In genomic region chr9:129206921-129207320, GRCh38 we compare ENCODE assay signal across 27 cellular contexts. TPM values are rescaled to one million over a fixed set of nuclear protein-coding genes. Genes with fewer than 3 reads are reported as not detected.
DNase-seq lines count a peak whose midpoint lies in the region; ATAC-seq and TF ChIP-seq lines count a peak whose summit lies in the region.
"Had no signal": no experiment of that assay in that cellular context is flagged by ENCODE, and none has a peak within 500 bp of the region (broad histone marks: within the 10 kb centered on the region; RNA-seq: fewer than 3 reads in every experiment).

No MANE protein-coding gene starts in this region.

- no peak overlapping the region for H3K4me3 Mint-ChIP-seq in activated naive CD4-positive, alpha-beta T cell treated with anti-CD3 and anti-CD28 coated beads, Interleukin-2, amount 10 ng/mL, durations not matched to agents 7 days and 5 days
- peak overlapping the region; percentile 18 for H3K4me3 Mint-ChIP-seq in central memory CD8-positive, alpha-beta T cell
- no peak overlapping the region for H3K4me3 Mint-ChIP-seq in progenitor cell of endocrine pancreas (ENCODE audit: low read depth)
- H3K4me3 Mint-ChIP-seq in stimulated activated naive B cell treated with anti-CD40 and anti-IgM and Interleukin-4, amounts not matched to agents 10 μg/mL and 1 μg/mL and 100 μg/mL, for 72 hours: no peak overlapping the region
- H3K4me3 Mint-ChIP-seq in activated T-helper 17 cell treated with anti-CD3 and anti-CD28 coated beads, Interleukin-2, amount 50 U/mL, for 72 hours: no peak overlapping the region
- H3K4me3 Mint-ChIP-seq: activated T-cell treated with anti-CD3 and anti-CD28 coated beads, Interleukin-2, amount 50 U/mL, for 4 hours had no signal

- CTCF ChIA-PET in activated naive CD4-positive, alpha-beta T cell treated with anti-CD3 and anti-CD28 coated beads, Interleukin-2, amount 10 ng/mL, durations not matched to agents 7 days and 5 days (lab: Charles Lee): no interaction called here

- ATAC-seq in central memory CD8-positive, alpha-beta T cell (replicated peaks; ENCODE audit: extremely low read depth, poor library complexity, severe bottlenecking): peak; percentile 65
- no peak for ATAC-seq in GM19328 (IDR thresholded peaks at IDR 0.05; ENCODE audit: unreplicated experiment)
- ATAC-seq in stimulated activated naive B cell treated with anti-CD40 and anti-IgM and Interleukin-4, amounts not matched to agents 10 μg/mL and 1 μg/mL and 100 μg/mL, for 72 hours (replicated peaks): no peak
- ATAC-seq in activated T-helper 17 cell treated with anti-CD3 and anti-CD28 coated beads, Interleukin-2, amount 50 U/mL, for 72 hours (replicated peaks): no peak
- ATAC-seq: activated T-cell treated with anti-CD3 and anti-CD28 coated beads, Interleukin-2, amount 50 U/mL, for 4 hours; gastrocnemius medialis had no signal

- peak; percentile 29 for DNase-seq in activated naive CD4-positive, alpha-beta T cell treated with anti-CD3 and anti-CD28 coated beads, Interleukin-2, amount 10 ng/mL, durations not matched to agents 7 days and 5 days
- no peak for DNase-seq in activated naive CD4-positive, alpha-beta T cell (lab: John Stamatoyannopoulos, UW)
- DNase-seq in central memory CD8-positive, alpha-beta T cell (ENCODE audit: low spot score in 2 of 2): no peak
- DNase-seq in progenitor cell of endocrine pancreas (ENCODE audit: low spot score, unreplicated experiment): no peak
- DNase-seq in stimulated activated naive B cell treated with anti-CD40 and anti-IgM and Interleukin-4, amounts not matched to agents 10 μg/mL and 1 μg/mL and 100 μg/mL, for 72 hours: no peak
- DNase-seq: activated CD4-positive, CD25-positive, alpha-beta regulatory T cell; activated CD8-positive, alpha-beta memory T cell treated with anti-CD3 and anti-CD28 coated beads for 24 hours; activated T-cell treated with anti-CD3 and anti-CD28 coated beads, Interleukin-2, amount 50 U/mL, for 4 hours; caudate nucleus; COR-L47; dermis blood vessel endothelial cell; DMS79; gastrocnemius medialis; GDM1; HCEC 1CT; KBM-7; mesenchymal stem cell; MM.1S; NCI-H1417; NCI-H2081; NCI-H345; nucleus accumbens; trophoblast cell had no signal

- H3K27ac ChIP-seq in KOPT-K1 (ENCODE audit: low read depth, low read length, poor library complexity, severe bottlenecking): peak overlapping the region; percentile 73
- H3K27ac ChIP-seq: gastrocnemius medialis, hepatocyte had no signal

- peaks cover 2% of the 10 kb centered on the region for H3K9me3 Mint-ChIP-seq in activated naive CD4-positive, alpha-beta T cell treated with anti-CD3 and anti-CD28 coated beads, Interleukin-2, amount 10 ng/mL, durations not matched to agents 7 days and 5 days
- H3K9me3 Mint-ChIP-seq in central memory CD8-positive, alpha-beta T cell: no peaks in the 10 kb centered on the region
- no peaks in the 10 kb centered on the region for H3K9me3 Mint-ChIP-seq in progenitor cell of endocrine pancreas (ENCODE audit: low read depth)
- no peaks in the 10 kb centered on the region for H3K9me3 Mint-ChIP-seq in stimulated activated naive B cell treated with anti-CD40 and anti-IgM and Interleukin-4, amounts not matched to agents 10 μg/mL and 1 μg/mL and 100 μg/mL, for 72 hours
- no peaks in the 10 kb centered on the region for H3K9me3 Mint-ChIP-seq in activated T-helper 17 cell treated with anti-CD3 and anti-CD28 coated beads, Interleukin-2, amount 50 U/mL, for 72 hours
- H3K9me3 Mint-ChIP-seq: activated T-cell treated with anti-CD3 and anti-CD28 coated beads, Interleukin-2, amount 50 U/mL, for 4 hours had no signal

- no peaks in the 10 kb centered on the region for H3K36me3 Mint-ChIP-seq in activated naive CD4-positive, alpha-beta T cell treated with anti-CD3 and anti-CD28 coated beads, Interleukin-2, amount 10 ng/mL, durations not matched to agents 7 days and 5 days
- peaks cover 5% of the 10 kb centered on the region for H3K36me3 Mint-ChIP-seq in central memory CD8-positive, alpha-beta T cell (ENCODE audit: insufficient read depth)
- no peaks in the 10 kb centered on the region for H3K36me3 Mint-ChIP-seq in progenitor cell of endocrine pancreas (ENCODE audit: insufficient read depth)
- H3K36me3 Mint-ChIP-seq in stimulated activated naive B cell treated with anti-CD40 and anti-IgM and Interleukin-4, amounts not matched to agents 10 μg/mL and 1 μg/mL and 100 μg/mL, for 72 hours: no peaks in the 10 kb centered on the region
- H3K36me3 Mint-ChIP-seq in activated T-helper 17 cell treated with anti-CD3 and anti-CD28 coated beads, Interleukin-2, amount 50 U/mL, for 72 hours (ENCODE audit: low read depth): no peaks in the 10 kb centered on the region

- H3K9me3 ChIP-seq in KOPT-K1 (ENCODE audit: insufficient read depth, low read length, poor library complexity, severe bottlenecking): no peaks in the 10 kb centered on the region
- H3K9me3 ChIP-seq: gastrocnemius medialis had no signal

- H3K27ac Mint-ChIP-seq in activated naive CD4-positive, alpha-beta T cell treated with anti-CD3 and anti-CD28 coated beads, Interleukin-2, amount 10 ng/mL, durations not matched to agents 7 days and 5 days: peak overlapping the region; percentile 1
- peak overlapping the region; percentile 35 for H3K27ac Mint-ChIP-seq in central memory CD8-positive, alpha-beta T cell (ENCODE audit: low read depth)
- peak overlapping the region; percentile 60 for H3K27ac Mint-ChIP-seq in progenitor cell of endocrine pancreas
- no peak overlapping the region for H3K27ac Mint-ChIP-seq in stimulated activated naive B cell treated with anti-CD40 and anti-IgM and Interleukin-4, amounts not matched to agents 10 μg/mL and 1 μg/mL and 100 μg/mL, for 72 hours
- no peak overlapping the region for H3K27ac Mint-ChIP-seq in activated T-helper 17 cell treated with anti-CD3 and anti-CD28 coated beads, Interleukin-2, amount 50 U/mL, for 72 hours

- TF ChIP-seq CTCF in progenitor cell of endocrine pancreas (IDR thresholded peaks at IDR 0.05; ENCODE audit: unreplicated experiment): no peak

- H3K36me3 ChIP-seq in KOPT-K1 (ENCODE audit: insufficient read depth, low read length): no peaks in the 10 kb centered on the region
- H3K36me3 ChIP-seq: gastrocnemius medialis had no signal

- peaks cover 38% of the 10 kb centered on the region for H3K4me1 Mint-ChIP-seq in activated naive CD4-positive, alpha-beta T cell treated with anti-CD3 and anti-CD28 coated beads, Interleukin-2, amount 10 ng/mL, durations not matched to agents 7 days and 5 days
- H3K4me1 Mint-ChIP-seq in central memory CD8-positive, alpha-beta T cell: peaks cover 21% of the 10 kb centered on the region
- H3K4me1 Mint-ChIP-seq in progenitor cell of endocrine pancreas (ENCODE audit: low read depth): peaks cover 10% of the 10 kb centered on the region
- peaks cover 7 to 21% of the 10 kb centered on the region in 2 donors for H3K4me1 Mint-ChIP-seq in stimulated activated naive B cell treated with anti-CD40 and anti-IgM and Interleukin-4, amounts not matched to agents 10 μg/mL and 1 μg/mL and 100 μg/mL, for 72 hours
- peaks cover 5% of the 10 kb centered on the region for H3K4me1 Mint-ChIP-seq in activated T-helper 17 cell treated with anti-CD3 and anti-CD28 coated beads, Interleukin-2, amount 50 U/mL, for 72 hours

- peaks cover 17% of the 10 kb centered on the region for H3K27me3 Mint-ChIP-seq in activated naive CD4-positive, alpha-beta T cell treated with anti-CD3 and anti-CD28 coated beads, Interleukin-2, amount 10 ng/mL, durations not matched to agents 7 days and 5 days
- no peaks in the 10 kb centered on the region for H3K27me3 Mint-ChIP-seq in central memory CD8-positive, alpha-beta T cell
- no peaks in the 10 kb centered on the region for H3K27me3 Mint-ChIP-seq in progenitor cell of endocrine pancreas
- peaks cover 0 to 3% of the 10 kb centered on the region in 2 donors for H3K27me3 Mint-ChIP-seq in stimulated activated naive B cell treated with anti-CD40 and anti-IgM and Interleukin-4, amounts not matched to agents 10 μg/mL and 1 μg/mL and 100 μg/mL, for 72 hours
- H3K27me3 Mint-ChIP-seq in activated T-helper 17 cell treated with anti-CD3 and anti-CD28 coated beads, Interleukin-2, amount 50 U/mL, for 72 hours: no peaks in the 10 kb centered on the region

RNA-seq across cellular contexts. Expression of gene IER5L, which starts 28.9 kb away (rescaled TPM):
- total RNA-seq in progenitor cell of endocrine pancreas: 21.8 and 22.6 TPM in 2 replicates
- 1 to 10 TPM in 1 of 2 donors, under 1 TPM in 1; 0.67 to 2.2 TPM for total RNA-seq in activated T-helper 17 cell treated with anti-CD3 and anti-CD28 coated beads, Interleukin-2, amount 50 U/mL, for 72 hours

Comparison
In these comparisons a context has a peak if more than half of its experiments do, and no peak if none do; other contexts are left out.
1. H3K27ac Mint-ChIP-seq: peak in activated naive CD4-positive, alpha-beta T cell treated with anti-CD3 and anti-CD28 coated beads, Interleukin-2, amount 10 ng/mL, durations not matched to agents 7 days and 5 days (single experiment), central memory CD8-positive, alpha-beta T cell (single experiment) and progenitor cell of endocrine pancreas (single experiment); none in stimulated activated naive B cell treated with anti-CD40 and anti-IgM and Interleukin-4, amounts not matched to agents 10 μg/mL and 1 μg/mL and 100 μg/mL, for 72 hours (single experiment) and activated T-helper 17 cell treated with anti-CD3 and anti-CD28 coated beads, Interleukin-2, amount 50 U/mL, for 72 hours (single experiment).